In the genomic region with DNA sequence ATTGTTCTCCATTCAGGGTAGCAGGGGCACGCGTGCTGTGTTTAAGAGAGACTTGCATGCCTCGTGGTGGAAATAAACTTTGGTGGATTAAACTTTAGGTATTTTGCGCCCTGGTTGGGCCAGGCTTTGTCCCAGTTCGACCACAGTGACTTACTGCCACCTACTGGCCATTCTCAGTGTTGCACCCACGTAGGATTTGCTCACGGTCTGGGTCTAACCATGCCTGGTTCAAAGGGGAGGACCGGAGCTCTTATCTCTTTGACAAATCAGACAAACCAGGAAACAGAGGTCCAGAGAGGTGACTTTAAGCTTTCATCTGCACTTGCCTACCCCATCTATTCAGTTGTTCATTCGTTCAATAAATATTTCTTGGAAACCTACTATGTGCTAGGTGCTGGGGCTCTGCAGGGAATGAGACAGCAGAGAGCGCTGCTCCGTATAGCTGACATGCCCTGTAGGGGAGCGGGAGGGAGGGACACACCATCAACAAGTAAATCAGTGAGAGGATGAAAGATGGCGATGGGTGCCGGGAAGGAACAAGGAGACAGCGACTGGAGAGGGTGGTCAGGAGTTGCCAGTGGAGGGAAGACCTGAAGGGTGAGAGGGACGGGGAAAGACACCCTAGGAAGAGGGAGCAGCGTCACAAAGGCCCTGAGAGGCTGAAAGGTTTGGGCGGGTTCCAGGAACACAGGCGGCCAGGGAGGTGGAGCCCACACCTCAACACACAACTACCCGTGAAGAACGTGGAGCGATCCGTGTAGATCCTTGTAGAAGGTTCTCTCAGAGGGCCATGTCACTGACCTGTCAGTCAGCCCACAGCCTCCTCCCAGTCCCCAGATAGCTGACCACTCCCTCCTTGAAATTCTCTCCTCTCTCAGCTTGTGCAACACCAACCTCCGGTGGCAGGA, we compare ENCODE assay signal across 1 cellular context.
TF ChIP-seq lines count a peak whose summit lies in the region.

No MANE protein-coding gene starts in this region.

TF ChIP-seq in HepG2, 621 proteins besides CTCF, POLR2A, EP300 and RAD21 (continued from another document and continues in another):
- TF ChIP-seq ZBTB7A (CRISPR knock-in tag; IDR thresholded peaks at IDR 0.05) (no peak), THYN1 (CRISPR knock-in tag; IDR thresholded peaks at IDR 0.05; ENCODE audit: borderline replicate concordance, low read depth) (no peak), ZNF230 (CRISPR knock-in tag; IDR thresholded peaks at IDR 0.05) (no peak), ZFAT (CRISPR knock-in tag; conservative IDR thresholded peaks at IDR 0.05) (no peak), ZNF615 (CRISPR knock-in tag; IDR thresholded peaks at IDR 0.05; ENCODE audit: borderline replicate concordance) (no peak), HES4 (CRISPR knock-in tag; IDR thresholded peaks at IDR 0.05; ENCODE audit: borderline replicate concordance) (no peak), SOX5 (CRISPR knock-in tag; IDR thresholded peaks at IDR 0.05; ENCODE audit: borderline replicate concordance) (peak; percentile 8; the same call in 1 of the 2 replicates), ZNF34 (CRISPR knock-in tag; IDR thresholded peaks at IDR 0.05; ENCODE audit: borderline replicate concordance) (no peak), ZSCAN25 (CRISPR knock-in tag; IDR thresholded peaks at IDR 0.05) (peak; percentile 85; the same call in 1 of the 2 replicates), ZNF296 (CRISPR knock-in tag; conservative IDR thresholded peaks at IDR 0.05) (no peak), ZNF430 (CRISPR knock-in tag; IDR thresholded peaks at IDR 0.05) (peak; percentile 75; the same call in 1 of the 2 replicates), ZNF225 (CRISPR knock-in tag; IDR thresholded peaks at IDR 0.05) (no peak), NPAS2 (CRISPR knock-in tag; IDR thresholded peaks at IDR 0.05; ENCODE audit: borderline replicate concordance) (no peak; the same call in 1 of the 2 replicates), DR1 (CRISPR knock-in tag; IDR thresholded peaks at IDR 0.05) (no peak), ZNF678 (CRISPR knock-in tag; IDR thresholded peaks at IDR 0.05) (no peak), SMYD3 (CRISPR knock-in tag; IDR thresholded peaks at IDR 0.05) (no peak; the same call in 1 of the 2 replicates), ZNF607 (CRISPR knock-in tag; IDR thresholded peaks at IDR 0.05; ENCODE audit: borderline replicate concordance) (peak; percentile 61; the same call in 1 of the 2 replicates), ZNF83 (CRISPR knock-in tag; IDR thresholded peaks at IDR 0.05; ENCODE audit: borderline replicate concordance) (no peak), SMARCE1 (IDR thresholded peaks at IDR 0.05; ENCODE audit: borderline replicate concordance) (no peak), KDM3A (CRISPR knock-in tag; IDR thresholded peaks at IDR 0.05; ENCODE audit: low read depth) (no peak; the same call in 1 of the 2 replicates)
- TF ChIP-seq, protein P1, sequence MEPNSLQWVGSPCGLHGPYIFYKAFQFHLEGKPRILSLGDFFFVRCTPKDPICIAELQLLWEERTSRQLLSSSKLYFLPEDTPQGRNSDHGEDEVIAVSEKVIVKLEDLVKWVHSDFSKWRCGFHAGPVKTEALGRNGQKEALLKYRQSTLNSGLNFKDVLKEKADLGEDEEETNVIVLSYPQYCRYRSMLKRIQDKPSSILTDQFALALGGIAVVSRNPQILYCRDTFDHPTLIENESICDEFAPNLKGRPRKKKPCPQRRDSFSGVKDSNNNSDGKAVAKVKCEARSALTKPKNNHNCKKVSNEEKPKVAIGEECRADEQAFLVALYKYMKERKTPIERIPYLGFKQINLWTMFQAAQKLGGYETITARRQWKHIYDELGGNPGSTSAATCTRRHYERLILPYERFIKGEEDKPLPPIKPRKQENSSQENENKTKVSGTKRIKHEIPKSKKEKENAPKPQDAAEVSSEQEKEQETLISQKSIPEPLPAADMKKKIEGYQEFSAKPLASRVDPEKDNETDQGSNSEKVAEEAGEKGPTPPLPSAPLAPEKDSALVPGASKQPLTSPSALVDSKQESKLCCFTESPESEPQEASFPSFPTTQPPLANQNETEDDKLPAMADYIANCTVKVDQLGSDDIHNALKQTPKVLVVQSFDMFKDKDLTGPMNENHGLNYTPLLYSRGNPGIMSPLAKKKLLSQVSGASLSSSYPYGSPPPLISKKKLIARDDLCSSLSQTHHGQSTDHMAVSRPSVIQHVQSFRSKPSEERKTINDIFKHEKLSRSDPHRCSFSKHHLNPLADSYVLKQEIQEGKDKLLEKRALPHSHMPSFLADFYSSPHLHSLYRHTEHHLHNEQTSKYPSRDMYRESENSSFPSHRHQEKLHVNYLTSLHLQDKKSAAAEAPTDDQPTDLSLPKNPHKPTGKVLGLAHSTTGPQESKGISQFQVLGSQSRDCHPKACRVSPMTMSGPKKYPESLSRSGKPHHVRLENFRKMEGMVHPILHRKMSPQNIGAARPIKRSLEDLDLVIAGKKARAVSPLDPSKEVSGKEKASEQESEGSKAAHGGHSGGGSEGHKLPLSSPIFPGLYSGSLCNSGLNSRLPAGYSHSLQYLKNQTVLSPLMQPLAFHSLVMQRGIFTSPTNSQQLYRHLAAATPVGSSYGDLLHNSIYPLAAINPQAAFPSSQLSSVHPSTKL (CRISPR knock-in tag; IDR thresholded peaks at IDR 0.05), result peak; percentile 42; the same call in 1 of the 2 replicates
- TF ChIP-seq, protein P2, sequence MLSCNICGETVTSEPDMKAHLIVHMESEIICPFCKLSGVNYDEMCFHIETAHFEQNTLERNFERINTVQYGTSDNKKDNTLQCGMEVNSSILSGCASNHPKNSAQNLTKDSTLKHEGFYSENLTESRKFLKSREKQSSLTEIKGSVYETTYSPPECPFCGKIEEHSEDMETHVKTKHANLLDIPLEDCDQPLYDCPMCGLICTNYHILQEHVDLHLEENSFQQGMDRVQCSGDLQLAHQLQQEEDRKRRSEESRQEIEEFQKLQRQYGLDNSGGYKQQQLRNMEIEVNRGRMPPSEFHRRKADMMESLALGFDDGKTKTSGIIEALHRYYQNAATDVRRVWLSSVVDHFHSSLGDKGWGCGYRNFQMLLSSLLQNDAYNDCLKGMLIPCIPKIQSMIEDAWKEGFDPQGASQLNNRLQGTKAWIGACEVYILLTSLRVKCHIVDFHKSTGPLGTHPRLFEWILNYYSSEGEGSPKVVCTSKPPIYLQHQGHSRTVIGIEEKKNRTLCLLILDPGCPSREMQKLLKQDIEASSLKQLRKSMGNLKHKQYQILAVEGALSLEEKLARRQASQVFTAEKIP (CRISPR knock-in tag; IDR thresholded peaks at IDR 0.05; ENCODE audit: borderline replicate concordance), result no peak
- TF ChIP-seq, protein P3, sequence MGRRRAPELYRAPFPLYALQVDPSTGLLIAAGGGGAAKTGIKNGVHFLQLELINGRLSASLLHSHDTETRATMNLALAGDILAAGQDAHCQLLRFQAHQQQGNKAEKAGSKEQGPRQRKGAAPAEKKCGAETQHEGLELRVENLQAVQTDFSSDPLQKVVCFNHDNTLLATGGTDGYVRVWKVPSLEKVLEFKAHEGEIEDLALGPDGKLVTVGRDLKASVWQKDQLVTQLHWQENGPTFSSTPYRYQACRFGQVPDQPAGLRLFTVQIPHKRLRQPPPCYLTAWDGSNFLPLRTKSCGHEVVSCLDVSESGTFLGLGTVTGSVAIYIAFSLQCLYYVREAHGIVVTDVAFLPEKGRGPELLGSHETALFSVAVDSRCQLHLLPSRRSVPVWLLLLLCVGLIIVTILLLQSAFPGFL (CRISPR knock-in tag; IDR thresholded peaks at IDR 0.05), result no peak
- TF ChIP-seq, protein P4, sequence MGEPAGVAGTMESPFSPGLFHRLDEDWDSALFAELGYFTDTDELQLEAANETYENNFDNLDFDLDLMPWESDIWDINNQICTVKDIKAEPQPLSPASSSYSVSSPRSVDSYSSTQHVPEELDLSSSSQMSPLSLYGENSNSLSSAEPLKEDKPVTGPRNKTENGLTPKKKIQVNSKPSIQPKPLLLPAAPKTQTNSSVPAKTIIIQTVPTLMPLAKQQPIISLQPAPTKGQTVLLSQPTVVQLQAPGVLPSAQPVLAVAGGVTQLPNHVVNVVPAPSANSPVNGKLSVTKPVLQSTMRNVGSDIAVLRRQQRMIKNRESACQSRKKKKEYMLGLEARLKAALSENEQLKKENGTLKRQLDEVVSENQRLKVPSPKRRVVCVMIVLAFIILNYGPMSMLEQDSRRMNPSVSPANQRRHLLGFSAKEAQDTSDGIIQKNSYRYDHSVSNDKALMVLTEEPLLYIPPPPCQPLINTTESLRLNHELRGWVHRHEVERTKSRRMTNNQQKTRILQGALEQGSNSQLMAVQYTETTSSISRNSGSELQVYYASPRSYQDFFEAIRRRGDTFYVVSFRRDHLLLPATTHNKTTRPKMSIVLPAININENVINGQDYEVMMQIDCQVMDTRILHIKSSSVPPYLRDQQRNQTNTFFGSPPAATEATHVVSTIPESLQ (CRISPR knock-in tag; conservative IDR thresholded peaks at IDR 0.05), result no peak
- TF ChIP-seq, protein P5, sequence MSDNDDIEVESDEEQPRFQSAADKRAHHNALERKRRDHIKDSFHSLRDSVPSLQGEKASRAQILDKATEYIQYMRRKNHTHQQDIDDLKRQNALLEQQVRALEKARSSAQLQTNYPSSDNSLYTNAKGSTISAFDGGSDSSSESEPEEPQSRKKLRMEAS (IDR thresholded peaks at IDR 0.05), result peak; percentile 60
- TF ChIP-seq, protein P6, sequence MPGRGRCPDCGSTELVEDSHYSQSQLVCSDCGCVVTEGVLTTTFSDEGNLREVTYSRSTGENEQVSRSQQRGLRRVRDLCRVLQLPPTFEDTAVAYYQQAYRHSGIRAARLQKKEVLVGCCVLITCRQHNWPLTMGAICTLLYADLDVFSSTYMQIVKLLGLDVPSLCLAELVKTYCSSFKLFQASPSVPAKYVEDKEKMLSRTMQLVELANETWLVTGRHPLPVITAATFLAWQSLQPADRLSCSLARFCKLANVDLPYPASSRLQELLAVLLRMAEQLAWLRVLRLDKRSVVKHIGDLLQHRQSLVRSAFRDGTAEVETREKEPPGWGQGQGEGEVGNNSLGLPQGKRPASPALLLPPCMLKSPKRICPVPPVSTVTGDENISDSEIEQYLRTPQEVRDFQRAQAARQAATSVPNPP (CRISPR knock-in tag; IDR thresholded peaks at IDR 0.05), result no peak
- TF ChIP-seq, protein P7, sequence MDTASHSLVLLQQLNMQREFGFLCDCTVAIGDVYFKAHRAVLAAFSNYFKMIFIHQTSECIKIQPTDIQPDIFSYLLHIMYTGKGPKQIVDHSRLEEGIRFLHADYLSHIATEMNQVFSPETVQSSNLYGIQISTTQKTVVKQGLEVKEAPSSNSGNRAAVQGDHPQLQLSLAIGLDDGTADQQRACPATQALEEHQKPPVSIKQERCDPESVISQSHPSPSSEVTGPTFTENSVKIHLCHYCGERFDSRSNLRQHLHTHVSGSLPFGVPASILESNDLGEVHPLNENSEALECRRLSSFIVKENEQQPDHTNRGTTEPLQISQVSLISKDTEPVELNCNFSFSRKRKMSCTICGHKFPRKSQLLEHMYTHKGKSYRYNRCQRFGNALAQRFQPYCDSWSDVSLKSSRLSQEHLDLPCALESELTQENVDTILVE (CRISPR knock-in tag; IDR thresholded peaks at IDR 0.05), result no peak; the same call in none of the 2 replicates
- TF ChIP-seq, protein P8, sequence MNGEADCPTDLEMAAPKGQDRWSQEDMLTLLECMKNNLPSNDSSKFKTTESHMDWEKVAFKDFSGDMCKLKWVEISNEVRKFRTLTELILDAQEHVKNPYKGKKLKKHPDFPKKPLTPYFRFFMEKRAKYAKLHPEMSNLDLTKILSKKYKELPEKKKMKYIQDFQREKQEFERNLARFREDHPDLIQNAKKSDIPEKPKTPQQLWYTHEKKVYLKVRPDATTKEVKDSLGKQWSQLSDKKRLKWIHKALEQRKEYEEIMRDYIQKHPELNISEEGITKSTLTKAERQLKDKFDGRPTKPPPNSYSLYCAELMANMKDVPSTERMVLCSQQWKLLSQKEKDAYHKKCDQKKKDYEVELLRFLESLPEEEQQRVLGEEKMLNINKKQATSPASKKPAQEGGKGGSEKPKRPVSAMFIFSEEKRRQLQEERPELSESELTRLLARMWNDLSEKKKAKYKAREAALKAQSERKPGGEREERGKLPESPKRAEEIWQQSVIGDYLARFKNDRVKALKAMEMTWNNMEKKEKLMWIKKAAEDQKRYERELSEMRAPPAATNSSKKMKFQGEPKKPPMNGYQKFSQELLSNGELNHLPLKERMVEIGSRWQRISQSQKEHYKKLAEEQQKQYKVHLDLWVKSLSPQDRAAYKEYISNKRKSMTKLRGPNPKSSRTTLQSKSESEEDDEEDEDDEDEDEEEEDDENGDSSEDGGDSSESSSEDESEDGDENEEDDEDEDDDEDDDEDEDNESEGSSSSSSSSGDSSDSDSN (CRISPR knock-in tag; IDR thresholded peaks at IDR 0.05), result 0 out of 2 replicates have a peak, but pooled peaks have one; percentile 47
